ENCODE assay signal across 8 cellular contexts in the genomic region with DNA sequence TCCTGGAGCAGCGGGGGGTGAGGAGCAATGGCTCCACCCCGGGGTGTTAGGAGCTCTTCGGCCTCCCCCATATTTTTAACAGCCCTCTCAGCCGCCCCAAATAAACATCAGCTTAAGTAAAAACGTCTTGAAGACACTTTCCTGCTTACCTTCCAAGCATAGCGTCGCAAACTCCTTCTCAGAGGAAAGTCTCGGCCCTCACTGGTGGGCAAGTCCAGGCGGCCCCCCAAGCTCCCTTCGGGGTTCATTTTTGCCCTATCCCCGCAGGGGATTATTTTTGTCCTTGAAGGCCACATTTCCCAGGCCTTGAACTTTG.
A peak's percentile ranks its signal among the peaks of the same experiment; 100 is the strongest.
DNase-seq lines count a peak whose midpoint lies in the region; ATAC-seq and TF ChIP-seq lines count a peak whose summit lies in the region.

No MANE protein-coding gene starts in this region.

- ATAC-seq in stimulated activated naive CD8-positive, alpha-beta T cell treated with anti-CD3 and anti-CD28 coated beads, Interleukin-15, amount 100 ng/mL, for 72 hours: no peak
- no peak for ATAC-seq in GM18867 (IDR thresholded peaks at IDR 0.05; ENCODE audit: unreplicated experiment)
- no peak for ATAC-seq in HG03135 (IDR thresholded peaks at IDR 0.05; ENCODE audit: unreplicated experiment)

- H3K9ac ChIP-seq in iPS-15b (ENCODE audit: low read depth, low read length): peak overlapping the region; percentile 54

- H3K4me1 ChIP-seq in iPS-15b (ENCODE audit: control insufficient read depth, insufficient read depth, low read length): peaks cover 2% of the 10 kb centered on the region

- H3K9me3 ChIP-seq in WERI-Rb-1 (ENCODE audit: severe bottlenecking): no peaks in the 10 kb centered on the region
- no peaks in the 10 kb centered on the region for H3K9me3 ChIP-seq in iPS-15b (ENCODE audit: control insufficient read depth, insufficient read depth, low read length)

- DNase-seq in NCI-H2107 (lab: John Stamatoyannopoulos, UW): peak; percentile 18
- DNase-seq in NCI-H2107 treated with DMSO at 0.1 percent for 48 hours (lab: John Stamatoyannopoulos, UW; ENCODE audit: unreplicated experiment): no peak
- no peak for DNase-seq in WERI-Rb-1
- peak; percentile 32 to 37 for DNase-seq in stimulated activated naive CD8-positive, alpha-beta T cell treated with anti-CD3 and anti-CD28 coated beads, Interleukin-15, amount 100 ng/mL, for 72 hours
- no peak for DNase-seq in activated gamma-delta T cell treated with Interleukin-2 at 50 U/mL for 16 hours

- no peak for TF ChIP-seq CTCF in WERI-Rb-1 (IDR thresholded peaks at IDR 0.05; ENCODE audit: low read depth, low read length)

- no peaks in the 10 kb centered on the region for H3K9me3 Mint-ChIP-seq in stimulated activated naive CD8-positive, alpha-beta T cell treated with anti-CD3 and anti-CD28 coated beads, Interleukin-15, amount 100 ng/mL, for 72 hours

- H3K27ac ChIP-seq in WERI-Rb-1: 0 out of 2 replicates have a peak overlapping the region, but pooled peaks have one; percentile 20

- no peaks in the 10 kb centered on the region for H3K27me3 Mint-ChIP-seq in stimulated activated naive CD8-positive, alpha-beta T cell treated with anti-CD3 and anti-CD28 coated beads, Interleukin-15, amount 100 ng/mL, for 72 hours

- H3K4me3 ChIP-seq in WERI-Rb-1 (ENCODE audit: low read depth, low read length): peak overlapping the region; percentile 48
- H3K4me3 ChIP-seq in iPS-15b (ENCODE audit: low read depth, low read length): peak overlapping the region; percentile 71

- H3K36me3 ChIP-seq in WERI-Rb-1: peaks cover 41% of the 10 kb centered on the region
- H3K36me3 ChIP-seq in iPS-15b (ENCODE audit: control insufficient read depth, insufficient read depth, low read length): peaks cover 33% of the 10 kb centered on the region

- peak overlapping the region; percentile 60 to 81 for H3K27ac Mint-ChIP-seq in stimulated activated naive CD8-positive, alpha-beta T cell treated with anti-CD3 and anti-CD28 coated beads, Interleukin-15, amount 100 ng/mL, for 72 hours

- H3K27me3 ChIP-seq in WERI-Rb-1 (ENCODE audit: insufficient read depth, low read depth, severe bottlenecking): no peaks in the 10 kb centered on the region
- no peaks in the 10 kb centered on the region for H3K27me3 ChIP-seq in iPS-15b (ENCODE audit: control insufficient read depth, insufficient read depth, low read length)

- peak overlapping the region; percentile 82 to 87 for H3K4me3 Mint-ChIP-seq in stimulated activated naive CD8-positive, alpha-beta T cell treated with anti-CD3 and anti-CD28 coated beads, Interleukin-15, amount 100 ng/mL, for 72 hours

- peaks cover 59% of the 10 kb centered on the region for H3K4me1 Mint-ChIP-seq in stimulated activated naive CD8-positive, alpha-beta T cell treated with anti-CD3 and anti-CD28 coated beads, Interleukin-15, amount 100 ng/mL, for 72 hours

Comparison
In these comparisons a context has a peak if more than half of its experiments do, and no peak if none do; other contexts are left out.
1. DNase-seq: peak in NCI-H2107 (single experiment) and stimulated activated naive CD8-positive, alpha-beta T cell treated with anti-CD3 and anti-CD28 coated beads, Interleukin-15, amount 100 ng/mL, for 72 hours (2 of 2); none in NCI-H2107 treated with DMSO at 0.1 percent for 48 hours (single experiment), WERI-Rb-1 (single experiment) and activated gamma-delta T cell treated with Interleukin-2 at 50 U/mL for 16 hours (single experiment).